ENCODE assay signal across 10 cellular contexts in genomic region chr1:17874665-17875064, GRCh38.
DNase-seq lines count a peak whose midpoint lies in the region; ATAC-seq and TF ChIP-seq lines count a peak whose summit lies in the region.
"Had no signal": no experiment of that assay in that cellular context is flagged by ENCODE, and none has a peak within 500 bp of the region (broad histone marks: within the 10 kb centered on the region; RNA-seq: fewer than 3 reads in every experiment).

No MANE protein-coding gene starts in this region.

- H3K9me3 ChIP-seq in PC-3 (ENCODE audit: low read length) = no peaks in the 10 kb centered on the region
- no peaks in the 10 kb centered on the region for H3K9me3 ChIP-seq in neural cell (ENCODE audit: low read length)
- no peaks in the 10 kb centered on the region for H3K9me3 ChIP-seq in ascending aorta
- no peaks in the 10 kb centered on the region for H3K9me3 ChIP-seq in gastrocnemius medialis
- H3K9me3 ChIP-seq: lower lobe of right lung, tibial artery had no signal

- H3K36me3 ChIP-seq in PC-3 (ENCODE audit: low read depth, low read length) (no peaks in the 10 kb centered on the region), neural cell (ENCODE audit: insufficient read depth, low read length) (no peaks in the 10 kb centered on the region), ascending aorta (no peaks in the 10 kb centered on the region), gastrocnemius medialis (no peaks in the 10 kb centered on the region)
- H3K36me3 ChIP-seq: lower lobe of right lung, tibial artery had no signal

- no peak for TF ChIP-seq CTCF in PC-3 (conservative IDR thresholded peaks at IDR 0.05; ENCODE audit: low read depth, low read length)
- no peak for TF ChIP-seq CTCF in neural cell (IDR thresholded peaks at IDR 0.05; ENCODE audit: poor library complexity, severe bottlenecking)
- no peak for TF ChIP-seq CTCF in ascending aorta (IDR thresholded peaks at IDR 0.05)
- TF ChIP-seq CTCF in gastrocnemius medialis (IDR thresholded peaks at IDR 0.05 in 4 of 5, conservative IDR thresholded peaks at IDR 0.05 in 1 of 5) = no peak

- peak; percentile 62 for TF ChIP-seq EP300 in neural cell (conservative IDR thresholded peaks at IDR 0.05; ENCODE audit: poor library complexity, severe bottlenecking)

- peak overlapping the region; percentile 29; the same call in 1 of the 2 replicates for H3K4me2 ChIP-seq in PC-3 (ENCODE audit: low read length)
- no peak overlapping the region for H3K4me2 ChIP-seq in neural cell (ENCODE audit: low read length)

- H3K27ac ChIP-seq in PC-3 (ENCODE audit: low read length) (0 out of 2 replicates have a peak overlapping the region, but pooled peaks have one; percentile 16), neural cell (ENCODE audit: low read length) (peak overlapping the region; percentile 70), ascending aorta (no peak overlapping the region), gastrocnemius medialis (no peak overlapping the region)
- H3K27ac ChIP-seq: lower lobe of right lung, tibial artery had no signal

- H3K9ac ChIP-seq in PC-3 (ENCODE audit: low read length) (no peak overlapping the region), neural cell (ENCODE audit: low read length) (peak overlapping the region; percentile 62)

- H2AFZ ChIP-seq in PC-3 (ENCODE audit: low read length) (no peak overlapping the region), neural cell (ENCODE audit: low read depth, low read length) (peak overlapping the region; percentile 62)

- TF ChIP-seq RAD21 in neural cell (conservative IDR thresholded peaks at IDR 0.05) = peak; percentile 54

- DNase-seq in EH (ENCODE audit: low read depth) (peak; percentile 97), PC-3 (peak; percentile 7), fibroblast of gingiva (ENCODE audit: low read depth) (peak; percentile 96), ascending aorta (ENCODE audit: low spot score in 2 of 2) (no peak), gastrocnemius medialis (no peak)
- DNase-seq in activated T-cell treated with anti-CD3 and anti-CD28 coated beads, Interleukin-2, amount 50 U/mL, for 1 hour = no peak
- DNase-seq: lower lobe of right lung had no signal

- peaks cover 33% of the 10 kb centered on the region for H3K4me1 ChIP-seq in PC-3 (ENCODE audit: insufficient read depth, low read length)
- H3K4me1 ChIP-seq in ascending aorta = no peaks in the 10 kb centered on the region
- no peaks in the 10 kb centered on the region for H3K4me1 ChIP-seq in gastrocnemius medialis
- H3K4me1 ChIP-seq: lower lobe of right lung had no signal

- TF ChIP-seq POLR2A in gastrocnemius medialis (IDR thresholded peaks at IDR 0.05) = no peak

- no peaks in the 10 kb centered on the region for H3F3A ChIP-seq in PC-3 (ENCODE audit: low read length, unreplicated experiment)
- H3F3A ChIP-seq in neural cell (ENCODE audit: insufficient read depth, low read length, poor library complexity, severe bottlenecking) = no peaks in the 10 kb centered on the region

- in situ Hi-C loops in gastrocnemius medialis (cut with MboI; ENCODE audit: low sequenced_read_pairs in 4 of 4) = no loop called here

- intact Hi-C loops in PC-3 (cut with micrococcal nuclease) = no loop called here
- intact Hi-C loops in ascending aorta (cut with DNase I) = no loop called here
- intact Hi-C loops in gastrocnemius medialis (cut with DNase I; ENCODE audit: low total_unique reads) = no loop called here

- H4K20me1 ChIP-seq in PC-3 (ENCODE audit: low read length) (no peaks in the 10 kb centered on the region), neural cell (ENCODE audit: insufficient read depth) (no peaks in the 10 kb centered on the region)

- BruUV-seq in PC-3 (replicated peaks; lab: Mats Ljungman, UMichigan) = no TSS peak

- H3K79me2 ChIP-seq in PC-3 (ENCODE audit: low read length) = no peaks in the 10 kb centered on the region
- no peaks in the 10 kb centered on the region for H3K79me2 ChIP-seq in neural cell (replicated peaks; ENCODE audit: insufficient read depth, low read length)

- no peak overlapping the region for H3K4me3 ChIP-seq in PC-3 (ENCODE audit: low read length)
- peak overlapping the region; percentile 37 for H3K4me3 ChIP-seq in neural cell (ENCODE audit: low read length)
- no peak overlapping the region for H3K4me3 ChIP-seq in ascending aorta
- H3K4me3 ChIP-seq in gastrocnemius medialis = no peak overlapping the region
- H3K4me3 ChIP-seq: lower lobe of right lung, tibial artery had no signal

- CTCF ChIA-PET in PC-3 (lab: Charles Lee) = no interaction called here

- H3K27me3 ChIP-seq in PC-3 (ENCODE audit: low read length) (no peaks in the 10 kb centered on the region), neural cell (ENCODE audit: insufficient read depth, low read depth, low read length) (no peaks in the 10 kb centered on the region), ascending aorta (no peaks in the 10 kb centered on the region), gastrocnemius medialis (no peaks in the 10 kb centered on the region)

- H3K9me2 ChIP-seq in PC-3 (replicated peaks; ENCODE audit: low read length) (no peaks in the 10 kb centered on the region), neural cell (ENCODE audit: insufficient read depth, low read length) (no peaks in the 10 kb centered on the region)

- POLR2A ChIA-PET in PC-3 (lab: Charles Lee; ENCODE audit: unreplicated experiment) = interaction anchor here (0.6 kb wide), 1 partner anchor 24 kb away, joined by 3 read pairs; no protein-coding TSS in a partner anchor

- ATAC-seq in PC-3 (no peak), HG02870 (IDR thresholded peaks at IDR 0.05; ENCODE audit: unreplicated experiment) (no peak), gastrocnemius medialis (no peak)
- ATAC-seq: lower lobe of right lung had no signal

TF ChIP-seq in neural cell, 6 proteins besides CTCF, POLR2A, EP300 and RAD21:
- no peak for TF ChIP-seq MXI1 (conservative IDR thresholded peaks at IDR 0.05; ENCODE audit: poor library complexity, severe bottlenecking)
- TF ChIP-seq SMC3 (conservative IDR thresholded peaks at IDR 0.05; ENCODE audit: poor library complexity) = peak; percentile 61
- TF ChIP-seq REST (IDR thresholded peaks at IDR 0.05; ENCODE audit: borderline replicate concordance) = peak; percentile 62
- no peak for TF ChIP-seq EZH2 (IDR thresholded peaks at IDR 0.05; ENCODE audit: borderline replicate concordance, insufficient read depth, low read length, poor library complexity, severe bottlenecking)
- no peak for TF ChIP-seq TAF1 (IDR thresholded peaks at IDR 0.05; ENCODE audit: low read depth)
- TF ChIP-seq POLR2AphosphoS5 (IDR thresholded peaks at IDR 0.05) = peak; percentile 12

Comparison
In these comparisons a context has a peak if more than half of its experiments do, and no peak if none do; other contexts are left out.
1. DNase-seq: peak in EH (single experiment), PC-3 (single experiment) and fibroblast of gingiva (single experiment); none in ascending aorta (0 of 2), gastrocnemius medialis (0 of 2) and activated T-cell treated with anti-CD3 and anti-CD28 coated beads, Interleukin-2, amount 50 U/mL, for 1 hour (single experiment).
2. H3K27ac ChIP-seq: peak in PC-3 (single experiment) and neural cell (single experiment); none in ascending aorta (0 of 2) and gastrocnemius medialis (0 of 4).